Comparison of ENCODE assay signal across 1 cellular context in the genomic region with DNA sequence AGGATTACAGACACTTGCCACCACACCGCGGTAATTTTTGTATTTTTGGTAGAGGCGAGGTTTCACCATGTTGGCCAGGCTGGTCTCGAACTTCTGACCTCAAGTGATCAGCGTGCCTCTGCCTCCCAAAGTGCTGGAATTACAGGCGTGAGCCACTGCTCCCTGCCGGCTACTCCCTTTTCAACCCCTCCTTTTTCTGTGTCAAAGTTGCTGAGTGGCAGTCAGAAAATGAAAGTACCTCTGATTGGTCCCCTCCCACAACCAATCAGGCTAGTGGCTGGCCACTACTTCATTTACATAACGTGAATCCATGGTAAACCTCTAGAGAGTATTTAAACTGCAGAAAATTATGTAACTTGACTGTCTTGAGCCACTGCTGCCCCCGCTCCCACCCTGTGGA.
TF ChIP-seq lines count a peak whose summit lies in the region.

No MANE protein-coding gene starts in this region.

TF ChIP-seq in H1, 55 proteins besides CTCF, POLR2A, EP300 and RAD21 (continued from another document):
- TF ChIP-seq SIN3A (conservative IDR thresholded peaks at IDR 0.05 in 1 of 2, IDR thresholded peaks at IDR 0.05 in 1 of 2; ENCODE audit: low read depth in 1 of 2, low read length in 2 of 2) (no peak), KDM1A (IDR thresholded peaks at IDR 0.05; ENCODE audit: borderline replicate concordance, low read length) (0 out of 2 replicates have a peak, but pooled peaks have one; percentile 19), POLR2AphosphoS5 (IDR thresholded peaks at IDR 0.05; ENCODE audit: low read depth, low read length) (no peak)
